9 cellular contexts compared by ENCODE assay signal in genomic region chr13:98476106-98476505, GRCh38.
A peak's percentile ranks its signal among the peaks of the same experiment; 100 is the strongest.
DNase-seq lines count a peak whose midpoint lies in the region; ATAC-seq, FAIRE-seq and TF ChIP-seq lines count a peak whose summit lies in the region.
"Had no signal": no experiment of that assay in that cellular context is flagged by ENCODE, and none has a peak within 500 bp of the region (broad histone marks: within the 10 kb centered on the region; RNA-seq: fewer than 3 reads in every experiment).

No MANE protein-coding gene starts in this region.

- no peak for TF ChIP-seq CTCF in D721Med (IDR thresholded peaks at IDR 0.05; ENCODE audit: insufficient read depth, missing control alignments)

- H3K27ac ChIP-seq in esophagus (ENCODE audit: low read depth in 2 of 2, low read length in 1 of 2), result peak overlapping the region; percentile 28 to 88
- H3K27ac ChIP-seq: VCaP had no signal

- H3K4me3 ChIP-seq in esophagus (ENCODE audit: low read depth in 1 of 2, low read length in 2 of 2), result no peak overlapping the region

- no peak for FAIRE-seq in D721Med (lab: Jason Lieb, UNC)

- no peaks in the 10 kb centered on the region for H3K27me3 ChIP-seq in esophagus (ENCODE audit: control insufficient read depth in 1 of 2, insufficient read depth in 2 of 2, low read length in 2 of 2)

- H3K4me1 ChIP-seq in esophagus (ENCODE audit: control insufficient read depth in 2 of 2, insufficient read depth in 2 of 2, low read length in 1 of 2), result peaks cover 7 to 14% of the 10 kb centered on the region in 2 donors

- H3K9me3 ChIP-seq in esophagus (ENCODE audit: control insufficient read depth in 2 of 2, insufficient read depth in 1 of 2, low read depth in 1 of 2, low read length in 1 of 2), result no peaks in the 10 kb centered on the region

- peaks cover 0 to 35% of the 10 kb centered on the region in 2 donors for H3K36me3 ChIP-seq in esophagus (ENCODE audit: control insufficient read depth in 2 of 2, insufficient read depth in 2 of 2, low read length in 1 of 2)

- DNase-seq in GM19238 (ENCODE audit: insufficient read length, low spot score) (peak; percentile 53), NCI-H1436 treated with DMSO at 0.1 percent for 48 hours (lab: John Stamatoyannopoulos, UW) (no peak), NCI-H524 treated with DMSO at 0.1 percent for 48 hours (lab: John Stamatoyannopoulos, UW) (no peak), D721Med (ENCODE audit: insufficient read length, low spot score) (no peak)
- DNase-seq in activated CD4-positive, alpha-beta T cell treated with anti-CD3 and anti-CD28 coated beads for 48 hours, result peak; percentile 68
- peak in 2 of 3 experiments; percentile 23 to 62 for DNase-seq in stimulated activated CD4-positive, alpha-beta T cell treated with anti-CD3 and anti-CD28 coated beads, TNF-alpha, amount 100 ng/mL, for 24 hours (ENCODE audit: low read depth in 3 of 3)

- WGBS in esophagus, 2 donors, result 44 to 49% methylated on average over 5 of the region's 5 CpGs

- ATAC-seq in HG02981 (IDR thresholded peaks at IDR 0.05; ENCODE audit: unreplicated experiment), result peak; percentile 34

Comparison
In these comparisons a context has a peak if more than half of its experiments do, and no peak if none do; other contexts are left out.
1. DNase-seq: peak in GM19238 (single experiment), activated CD4-positive, alpha-beta T cell treated with anti-CD3 and anti-CD28 coated beads for 48 hours (single experiment) and stimulated activated CD4-positive, alpha-beta T cell treated with anti-CD3 and anti-CD28 coated beads, TNF-alpha, amount 100 ng/mL, for 24 hours (2 of 3); none in NCI-H1436 treated with DMSO at 0.1 percent for 48 hours (single experiment), NCI-H524 treated with DMSO at 0.1 percent for 48 hours (single experiment) and D721Med (single experiment).